In genomic region chr2:30677231-30677630, GRCh38 we compare ENCODE assay signal across 22 cellular contexts.
"Had no signal": no experiment of that assay in that cellular context is flagged by ENCODE, and none has a peak within 500 bp of the region (broad histone marks: within the 10 kb centered on the region; RNA-seq: fewer than 3 reads in every experiment).

No MANE protein-coding gene starts in this region.

- H3K36me3 Mint-ChIP-seq: naive thymus-derived CD8-positive, alpha-beta T cell; stimulated activated effector memory CD8-positive, alpha-beta T cell treated with anti-CD3 and anti-CD28 coated beads, Interleukin-12 subunit alpha, Interleukin-12 subunit beta, amount 100 ng/mL, for 72 hours had no signal

- H3K4me1 Mint-ChIP-seq: endodermal cell; naive thymus-derived CD8-positive, alpha-beta T cell; stimulated activated effector memory CD8-positive, alpha-beta T cell treated with anti-CD3 and anti-CD28 coated beads, Interleukin-12 subunit alpha, Interleukin-12 subunit beta, amount 100 ng/mL, for 72 hours had no signal

- H3K9me3 Mint-ChIP-seq: dendritic cell treated with granulocyte-macrophage colony-stimulating factor and Interleukin-4, amounts not matched to agents 40 ng/mL and 50 ng/mL, for 4 days; endodermal cell; stimulated activated effector memory CD8-positive, alpha-beta T cell treated with anti-CD3 and anti-CD28 coated beads, Interleukin-12 subunit alpha, Interleukin-12 subunit beta, amount 100 ng/mL, for 72 hours had no signal

- H3K4me3 Mint-ChIP-seq: dendritic cell treated with granulocyte-macrophage colony-stimulating factor and Interleukin-4, amounts not matched to agents 40 ng/mL and 50 ng/mL, for 4 days; endodermal cell; naive thymus-derived CD8-positive, alpha-beta T cell; nephron progenitor cell; stimulated activated effector memory CD8-positive, alpha-beta T cell treated with anti-CD3 and anti-CD28 coated beads, Interleukin-12 subunit alpha, Interleukin-12 subunit beta, amount 100 ng/mL, for 72 hours had no signal

- FAIRE-seq: keratinocyte, urothelium cell line had no signal

- DNase-seq: colonic mucosa; effector CD8-positive, alpha-beta T cell; endodermal cell; erythroblast; esophagus squamous epithelium; foreskin melanocyte; left ventricle myocardium superior; lower lobe of right lung; naive thymus-derived CD8-positive, alpha-beta T cell; nephron progenitor cell; nucleus accumbens; psoas muscle; right cardiac atrium; stimulated activated CD4-positive, alpha-beta T cell treated with anti-CD3 and anti-CD28 coated beads, Interleukin-2, amount 100 ng/mL, for 24 hours; stimulated activated CD4-positive, alpha-beta T cell treated with anti-CD3 and anti-CD28 coated beads, Interleukin-4, amount 100 ng/mL, for 24 hours; stimulated activated naive CD8-positive, alpha-beta T cell treated with anti-CD3 and anti-CD28 coated beads, Interleukin-15, Interleukin-2, amounts not matched to agents 100 U/mL and 50 U/mL, for 24 hours; substantia nigra; upper lobe of left lung had no signal

- H3K27ac Mint-ChIP-seq: dendritic cell treated with granulocyte-macrophage colony-stimulating factor and Interleukin-4, amounts not matched to agents 40 ng/mL and 50 ng/mL, for 4 days; endodermal cell; naive thymus-derived CD8-positive, alpha-beta T cell; stimulated activated effector memory CD8-positive, alpha-beta T cell treated with anti-CD3 and anti-CD28 coated beads, Interleukin-12 subunit alpha, Interleukin-12 subunit beta, amount 100 ng/mL, for 72 hours had no signal
